37 cellular contexts compared by ENCODE assay signal in genomic region chr15:47624503-47624902, GRCh38.
"Had no signal": no experiment of that assay in that cellular context is flagged by ENCODE, and none has a peak within 500 bp of the region (broad histone marks: within the 10 kb centered on the region; RNA-seq: fewer than 3 reads in every experiment).

No MANE protein-coding gene starts in this region.

- H3K36me3 ChIP-seq: ascending aorta, cardiac muscle cell had no signal

- H3K27me3 ChIP-seq: ascending aorta, cardiac muscle cell had no signal

- H3K27ac Mint-ChIP-seq: activated B cell treated with CpG ODN at 0.5 μM for 24 hours; activated CD4-positive, alpha-beta memory T cell treated with anti-CD3 and anti-CD28 coated beads for 36 hours; activated CD4-positive, alpha-beta T cell treated with anti-CD3 and anti-CD28 coated beads, Interleukin-2, amount 10 ng/mL, durations not matched to agents 24 days and 14 days; activated CD8-positive, alpha-beta T cell treated with anti-CD3 and anti-CD28 coated beads for 36 hours; activated naive CD4-positive, alpha-beta T cell treated with anti-CD3 and anti-CD28 coated beads, Interleukin-2, amount 10 ng/mL, durations not matched to agents 7 days and 5 days; activated naive CD4-positive, alpha-beta T cell treated with anti-CD3 and anti-CD28 coated beads, Interleukin-2, amount 50 U/mL, for 24 hours; activated naive CD8-positive, alpha-beta T cell; activated naive CD8-positive, alpha-beta T cell treated with anti-CD3 and anti-CD28 coated beads, Interleukin-2, amount 10 ng/mL, durations not matched to agents 7 days and 5 days; activated naive CD8-positive, alpha-beta T cell treated with anti-CD3 and anti-CD28 coated beads, Interleukin-2, amount 50 U/mL, for 24 hours; activated T-cell treated with anti-CD3 and anti-CD28 coated beads, Interleukin-2, amount 50 U/mL, for 24 hours; activated T-helper 2 cell treated with anti-CD3 and anti-CD28 coated beads, Interferon-gamma antibody, Interleukin-2, Interleukin-4, amounts not matched to agents 10 μg/mL and 5 μg/mL and 100 μg/mL, durations not matched to agents 14 hours and 24 hours and 36 hours; brain; T-helper 1 cell treated with Interleukin-12 subunit alpha and Interleukin-12 subunit beta and Interleukin-4 antibody, amounts not matched to agents 30 μg/mL and 1 μg/mL, for 36 hours; T-helper 2 cell treated with Interferon-gamma antibody and Interleukin-4, amounts not matched to agents 5 μg/mL and 100 μg/mL, for 36 hours had no signal

- H3K36me3 Mint-ChIP-seq: activated CD4-positive, alpha-beta memory T cell treated with anti-CD3 and anti-CD28 coated beads for 36 hours; activated naive CD4-positive, alpha-beta T cell treated with anti-CD3 and anti-CD28 coated beads, Interleukin-2, amount 10 ng/mL, durations not matched to agents 7 days and 5 days; activated naive CD4-positive, alpha-beta T cell treated with anti-CD3 and anti-CD28 coated beads, Interleukin-2, amount 50 U/mL, for 24 hours; activated naive CD8-positive, alpha-beta T cell; activated naive CD8-positive, alpha-beta T cell treated with anti-CD3 and anti-CD28 coated beads, Interleukin-2, amount 10 ng/mL, durations not matched to agents 7 days and 5 days; brain had no signal

- H3K9me3 ChIP-seq: ascending aorta had no signal

- H3K27me3 Mint-ChIP-seq: activated B cell treated with CpG ODN at 0.5 μM for 24 hours; activated CD4-positive, alpha-beta memory T cell treated with anti-CD3 and anti-CD28 coated beads for 36 hours; activated CD4-positive, alpha-beta T cell treated with anti-CD3 and anti-CD28 coated beads, Interleukin-2, amount 10 ng/mL, durations not matched to agents 24 days and 14 days; activated CD8-positive, alpha-beta T cell treated with anti-CD3 and anti-CD28 coated beads for 36 hours; activated naive CD4-positive, alpha-beta T cell treated with anti-CD3 and anti-CD28 coated beads, Interleukin-2, amount 10 ng/mL, durations not matched to agents 7 days and 5 days; activated naive CD8-positive, alpha-beta T cell; activated naive CD8-positive, alpha-beta T cell treated with anti-CD3 and anti-CD28 coated beads, Interleukin-2, amount 10 ng/mL, durations not matched to agents 7 days and 5 days; activated naive CD8-positive, alpha-beta T cell treated with anti-CD3 and anti-CD28 coated beads, Interleukin-2, amount 50 U/mL, for 24 hours; activated T-cell treated with anti-CD3 and anti-CD28 coated beads, Interleukin-2, amount 50 U/mL, for 24 hours; central memory CD8-positive, alpha-beta T cell had no signal

- H3K4me3 ChIP-seq: ascending aorta, cardiac muscle cell had no signal

- H3K27ac ChIP-seq: ascending aorta, cardiac muscle cell, VCaP had no signal

- H3K4me1 Mint-ChIP-seq: activated B cell treated with CpG ODN at 0.5 μM for 24 hours; activated CD4-positive, alpha-beta T cell treated with anti-CD3 and anti-CD28 coated beads, Interleukin-2, amount 10 ng/mL, durations not matched to agents 24 days and 14 days; activated naive CD4-positive, alpha-beta T cell treated with anti-CD3 and anti-CD28 coated beads, Interleukin-2, amount 10 ng/mL, durations not matched to agents 7 days and 5 days; activated naive CD4-positive, alpha-beta T cell treated with anti-CD3 and anti-CD28 coated beads, Interleukin-2, amount 50 U/mL, for 24 hours; activated naive CD8-positive, alpha-beta T cell treated with anti-CD3 and anti-CD28 coated beads, Interleukin-2, amount 10 ng/mL, durations not matched to agents 7 days and 5 days; activated naive CD8-positive, alpha-beta T cell treated with anti-CD3 and anti-CD28 coated beads, Interleukin-2, amount 50 U/mL, for 24 hours; central memory CD8-positive, alpha-beta T cell had no signal

- DNase-seq: activated B cell treated with CpG ODN at 0.5 μM for 24 hours; activated CD4-positive, alpha-beta memory T cell treated with anti-CD3 and anti-CD28 coated beads for 36 hours; activated CD4-positive, alpha-beta T cell treated with anti-CD3 and anti-CD28 coated beads for 4 hours; activated CD4-positive, alpha-beta T cell treated with anti-CD3 and anti-CD28 coated beads, Interleukin-2, amount 10 ng/mL, durations not matched to agents 24 days and 14 days; activated CD4-positive, alpha-beta T cell treated with anti-CD3 and anti-CD28 coated beads, Interleukin-2, amount 50 U/mL, for 1 hour; activated CD4-positive, alpha-beta T cell treated with anti-CD3 and anti-CD28 coated beads, Interleukin-2, amount 50 U/mL, for 4 hours; activated CD4-positive, CD25-positive, alpha-beta regulatory T cell treated with anti-CD3 and anti-CD28 coated beads, Interleukin-2, amount 50 U/mL, for 72 hours; activated CD8-positive, alpha-beta memory T cell treated with anti-CD3 and anti-CD28 coated beads, Interleukin-2, amount 50 U/mL, for 4 hours; activated CD8-positive, alpha-beta T cell treated with anti-CD3 and anti-CD28 coated beads for 36 hours; activated effector memory CD4-positive, alpha-beta T cell treated with Interleukin-2 at 50 U/mL for 16 hours; activated gamma-delta T cell; activated naive CD4-positive, alpha-beta T cell treated with anti-CD3 and anti-CD28 coated beads, Interleukin-2, amount 10 ng/mL, durations not matched to agents 7 days and 5 days; activated naive CD4-positive, alpha-beta T cell treated with Interleukin-2 at 50 U/mL for 16 hours; activated naive CD8-positive, alpha-beta T cell treated with anti-CD3 and anti-CD28 coated beads, Interleukin-2, amount 10 ng/mL, durations not matched to agents 7 days and 5 days; activated naive CD8-positive, alpha-beta T cell treated with anti-CD3 and anti-CD28 coated beads, Interleukin-2, amount 50 U/mL, for 24 hours; activated T-cell treated with anti-CD3 and anti-CD28 coated beads for 4 hours; activated T-cell treated with anti-CD3 and anti-CD28 coated beads, Interleukin-2, amount 50 U/mL, for 24 hours; activated T-cell treated with anti-CD3 and anti-CD28 coated beads, Interleukin-2, amount 50 U/mL, for 48 hours; amygdala; anterior cingulate cortex; caudate nucleus; cerebellar nuclear complex; T-helper 1 cell; T-helper 2 cell; T-helper 9 cell had no signal

- ATAC-seq: activated CD8-positive, alpha-beta T cell treated with anti-CD3 and anti-CD28 coated beads for 36 hours; activated naive CD8-positive, alpha-beta T cell treated with anti-CD3 and anti-CD28 coated beads, Interleukin-2, amount 50 U/mL, for 24 hours had no signal

- H3K4me1 ChIP-seq: ascending aorta had no signal

- H3K4me3 Mint-ChIP-seq: activated B cell treated with CpG ODN at 0.5 μM for 24 hours; activated CD4-positive, alpha-beta memory T cell treated with anti-CD3 and anti-CD28 coated beads for 36 hours; activated CD4-positive, alpha-beta T cell treated with anti-CD3 and anti-CD28 coated beads, Interleukin-2, amount 10 ng/mL, durations not matched to agents 24 days and 14 days; activated CD8-positive, alpha-beta T cell treated with anti-CD3 and anti-CD28 coated beads for 36 hours; activated naive CD4-positive, alpha-beta T cell treated with anti-CD3 and anti-CD28 coated beads, Interleukin-2, amount 10 ng/mL, durations not matched to agents 7 days and 5 days; activated naive CD4-positive, alpha-beta T cell treated with anti-CD3 and anti-CD28 coated beads, Interleukin-2, amount 50 U/mL, for 24 hours; activated naive CD8-positive, alpha-beta T cell; activated naive CD8-positive, alpha-beta T cell treated with anti-CD3 and anti-CD28 coated beads, Interleukin-2, amount 10 ng/mL, durations not matched to agents 7 days and 5 days; activated naive CD8-positive, alpha-beta T cell treated with anti-CD3 and anti-CD28 coated beads, Interleukin-2, amount 50 U/mL, for 24 hours; activated T-cell treated with anti-CD3 and anti-CD28 coated beads, Interleukin-2, amount 50 U/mL, for 24 hours; brain; central memory CD8-positive, alpha-beta T cell; T-helper 1 cell treated with Interleukin-12 subunit alpha and Interleukin-12 subunit beta and Interleukin-4 antibody, amounts not matched to agents 30 μg/mL and 1 μg/mL, for 36 hours; T-helper 2 cell treated with Interferon-gamma antibody and Interleukin-4, amounts not matched to agents 5 μg/mL and 100 μg/mL, for 36 hours had no signal

- FAIRE-seq: bronchial epithelial cell, TTC549 had no signal

- H3K9me3 Mint-ChIP-seq: activated B cell treated with CpG ODN at 0.5 μM for 24 hours; activated CD4-positive, alpha-beta memory T cell treated with anti-CD3 and anti-CD28 coated beads for 36 hours; activated CD4-positive, alpha-beta T cell treated with anti-CD3 and anti-CD28 coated beads, Interleukin-2, amount 10 ng/mL, durations not matched to agents 24 days and 14 days; activated CD8-positive, alpha-beta T cell treated with anti-CD3 and anti-CD28 coated beads for 36 hours; activated naive CD4-positive, alpha-beta T cell treated with anti-CD3 and anti-CD28 coated beads, Interleukin-2, amount 10 ng/mL, durations not matched to agents 7 days and 5 days; activated naive CD4-positive, alpha-beta T cell treated with anti-CD3 and anti-CD28 coated beads, Interleukin-2, amount 50 U/mL, for 24 hours; activated naive CD8-positive, alpha-beta T cell treated with anti-CD3 and anti-CD28 coated beads, Interleukin-2, amount 10 ng/mL, durations not matched to agents 7 days and 5 days; activated naive CD8-positive, alpha-beta T cell treated with anti-CD3 and anti-CD28 coated beads, Interleukin-2, amount 50 U/mL, for 24 hours; activated T-cell treated with anti-CD3 and anti-CD28 coated beads, Interleukin-2, amount 50 U/mL, for 24 hours; activated T-helper 2 cell treated with anti-CD3 and anti-CD28 coated beads, Interferon-gamma antibody, Interleukin-2, Interleukin-4, amounts not matched to agents 10 μg/mL and 5 μg/mL and 100 μg/mL, durations not matched to agents 14 hours and 24 hours and 36 hours; T-helper 1 cell treated with Interleukin-12 subunit alpha and Interleukin-12 subunit beta and Interleukin-4 antibody, amounts not matched to agents 30 μg/mL and 1 μg/mL, for 36 hours; T-helper 2 cell treated with Interferon-gamma antibody and Interleukin-4, amounts not matched to agents 5 μg/mL and 100 μg/mL, for 36 hours had no signal
